ENCODE assay signal across 9 cellular contexts in genomic region chr4:133151681-133152329, GRCh38. TPM values are rescaled to one million over a fixed set of nuclear protein-coding genes. Genes with fewer than 3 reads are reported as not detected.
A peak's percentile ranks its signal among the peaks of the same experiment; 100 is the strongest.
DNase-seq lines count a peak whose midpoint lies in the region; ATAC-seq and TF ChIP-seq lines count a peak whose summit lies in the region.
"Had no signal": no experiment of that assay in that cellular context is flagged by ENCODE, and none has a peak within 500 bp of the region (broad histone marks: within the 10 kb centered on the region; RNA-seq: fewer than 3 reads in every experiment).

No MANE protein-coding gene starts in this region.

- H3K36me3 Mint-ChIP-seq in mesothelial cell of epicardium: no peaks in the 10 kb centered on the region

- no peak for TF ChIP-seq POLR2A in uterus (IDR thresholded peaks at IDR 0.05)

- no peaks in the 10 kb centered on the region for H3K36me3 ChIP-seq in cardiac muscle cell
- no peaks in the 10 kb centered on the region for H3K36me3 ChIP-seq in uterus

- peaks cover 44% of the 10 kb centered on the region for H3K27me3 Mint-ChIP-seq in mesothelial cell of epicardium (ENCODE audit: low read depth)

- H3K27ac ChIP-seq in cardiac muscle cell (no peak overlapping the region), uterus (no peak overlapping the region)

- H3K27ac Mint-ChIP-seq in mesothelial cell of epicardium: peak overlapping the region; percentile 49

- peaks cover 50% of the 10 kb centered on the region for H3K27me3 ChIP-seq in cardiac muscle cell
- peaks cover 0 to 27% of the 10 kb centered on the region in 2 donors for H3K27me3 ChIP-seq in uterus

- ATAC-seq in left cardiac atrium (no peak), HG02938 (IDR thresholded peaks at IDR 0.05; ENCODE audit: unreplicated experiment) (no peak)

- intact Hi-C loops in left cardiac atrium (cut with DNase I) (no loop called here), uterus (cut with DNase I; ENCODE audit: low total_unique reads) (no loop called here)

- H3K4me3 ChIP-seq in cardiac muscle cell: peak overlapping the region; percentile 50
- peak overlapping the region; percentile 64 for H3K4me3 ChIP-seq in choroid plexus epithelial cell (ENCODE audit: low read depth, low read length)
- H3K4me3 ChIP-seq in uterus: peak overlapping the region; percentile 16 to 43

- peak overlapping the region; percentile 84 for H3K4me3 Mint-ChIP-seq in mesothelial cell of epicardium

- H3K9me3 Mint-ChIP-seq in mesothelial cell of epicardium: no peaks in the 10 kb centered on the region

- TF ChIP-seq CTCF in cardiac muscle cell (IDR thresholded peaks at IDR 0.05; ENCODE audit: low read depth, low read length) (peak; percentile 33), choroid plexus epithelial cell (conservative IDR thresholded peaks at IDR 0.05; ENCODE audit: low read depth, low read length) (peak; percentile 15), mesothelial cell of epicardium (IDR thresholded peaks at IDR 0.05; ENCODE audit: unreplicated experiment) (peak; percentile 35), uterus (IDR thresholded peaks at IDR 0.05) (no peak)

- H3K9me3 ChIP-seq in cardiac muscle cell (ENCODE audit: low read depth): no peaks in the 10 kb centered on the region
- H3K9me3 ChIP-seq in uterus: no peaks in the 10 kb centered on the region

- DNase-seq in cardiac muscle cell (ENCODE audit: low read depth in 1 of 2, low spot score in 1 of 2): peak; percentile 30 to 70
- DNase-seq in left cardiac atrium: no peak
- peak; percentile 15 for DNase-seq in choroid plexus epithelial cell (ENCODE audit: low read depth)
- DNase-seq in mesothelial cell of epicardium (ENCODE audit: low spot score in 2 of 2, unreplicated experiment in 2 of 2): peak in 1 of 2 experiments; percentile 51
- DNase-seq in uterus: no peak
- no peak for DNase-seq in foreskin melanocyte
- no peak for DNase-seq in NCI-H526 treated with DMSO at 0.1 percent for 48 hours (lab: John Stamatoyannopoulos, UW)

- H3K4me1 Mint-ChIP-seq in mesothelial cell of epicardium: peaks cover 71% of the 10 kb centered on the region

- H3K4me1 ChIP-seq in cardiac muscle cell (ENCODE audit: low read depth) (peaks cover 6% of the 10 kb centered on the region), uterus (peaks cover 0 to 19% of the 10 kb centered on the region in 2 donors)

RNA-seq across cellular contexts. Expression of gene PCDH10, which starts 2.7 kb away (rescaled TPM):
- total RNA-seq in cardiac muscle cell: 1.1 and 3.0 TPM in 2 replicates
- polyA plus RNA-seq in cardiac muscle cell: 0.50 and 0.57 TPM in 2 replicates
- under 1 TPM; 0.32 to 0.39 TPM for total RNA-seq in left cardiac atrium
- 21.3 to 22.3 TPM (median 21.3 TPM) in 3 replicates for total RNA-seq in mesothelial cell of epicardium
- total RNA-seq in uterus: 10 to 100 TPM in 1 of 4 donors, 1 to 10 TPM in 1, under 1 TPM in 1, not detected in 1; 0.29 to 19.6 (median 3.1) TPM
- total RNA-seq: T-helper 1 cell treated with Interleukin-12 subunit alpha and Interleukin-12 subunit beta and Interleukin-4 antibody, amounts not matched to agents 30 ng/mL and 1 ng/mL, for 36 hours had no signal

Comparison
In these comparisons a context has a peak if more than half of its experiments do, and no peak if none do; other contexts are left out.
1. DNase-seq: peak in cardiac muscle cell (2 of 2) and choroid plexus epithelial cell (single experiment); none in left cardiac atrium (single experiment), uterus (0 of 2), foreskin melanocyte (single experiment) and NCI-H526 treated with DMSO at 0.1 percent for 48 hours (single experiment).
2. CTCF ChIP-seq: peak in cardiac muscle cell (single experiment), choroid plexus epithelial cell (single experiment) and mesothelial cell of epicardium (single experiment); none in uterus (0 of 4).
3. Peak in every context shown above with its lines, with median percentiles within 50 percentile points of each other: H3K4me3 ChIP-seq.